Comparison of ENCODE assay signal across 1 cellular context in the genomic region with DNA sequence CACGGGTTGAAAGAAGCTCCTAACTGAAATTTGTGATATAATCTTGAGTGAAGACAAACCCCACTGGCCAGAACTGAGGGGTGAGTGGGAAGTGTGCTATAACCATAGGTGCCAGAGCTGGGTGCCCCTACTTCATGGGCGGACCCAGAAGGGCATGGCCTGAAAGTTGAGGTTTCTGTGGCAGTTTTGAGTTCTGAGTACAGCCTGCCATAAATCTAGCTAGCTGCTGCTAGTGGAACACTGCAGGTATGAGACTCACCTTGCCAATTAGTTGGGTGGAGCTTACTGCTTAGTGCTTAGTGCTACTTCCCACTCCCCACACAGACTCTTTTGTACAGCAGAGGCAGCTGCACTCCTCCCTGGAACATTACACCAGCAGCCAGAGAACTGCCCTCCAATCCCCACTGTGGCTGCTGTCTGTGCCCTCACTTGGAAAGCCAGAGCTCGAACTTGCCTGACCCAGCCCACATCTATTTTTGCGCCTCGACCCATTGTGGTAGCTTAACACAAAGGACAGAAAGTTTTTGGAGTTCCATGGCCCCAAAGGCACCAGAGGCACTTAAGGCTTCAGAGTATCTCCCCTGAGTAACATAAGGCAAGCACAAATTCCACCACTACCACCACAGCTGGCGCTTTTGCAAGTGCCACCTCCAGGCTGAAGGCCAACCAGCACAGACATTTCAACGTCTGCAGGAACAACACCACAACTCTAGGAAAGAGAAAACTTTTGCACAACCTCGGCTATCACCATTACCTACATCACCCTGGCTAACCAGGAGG.
TF ChIP-seq lines count a peak whose summit lies in the region.

No MANE protein-coding gene starts in this region.

TF ChIP-seq in GM23338, 12 proteins besides CTCF, POLR2A, EP300 and RAD21 (continued from another document):
- TF ChIP-seq, protein P1, sequence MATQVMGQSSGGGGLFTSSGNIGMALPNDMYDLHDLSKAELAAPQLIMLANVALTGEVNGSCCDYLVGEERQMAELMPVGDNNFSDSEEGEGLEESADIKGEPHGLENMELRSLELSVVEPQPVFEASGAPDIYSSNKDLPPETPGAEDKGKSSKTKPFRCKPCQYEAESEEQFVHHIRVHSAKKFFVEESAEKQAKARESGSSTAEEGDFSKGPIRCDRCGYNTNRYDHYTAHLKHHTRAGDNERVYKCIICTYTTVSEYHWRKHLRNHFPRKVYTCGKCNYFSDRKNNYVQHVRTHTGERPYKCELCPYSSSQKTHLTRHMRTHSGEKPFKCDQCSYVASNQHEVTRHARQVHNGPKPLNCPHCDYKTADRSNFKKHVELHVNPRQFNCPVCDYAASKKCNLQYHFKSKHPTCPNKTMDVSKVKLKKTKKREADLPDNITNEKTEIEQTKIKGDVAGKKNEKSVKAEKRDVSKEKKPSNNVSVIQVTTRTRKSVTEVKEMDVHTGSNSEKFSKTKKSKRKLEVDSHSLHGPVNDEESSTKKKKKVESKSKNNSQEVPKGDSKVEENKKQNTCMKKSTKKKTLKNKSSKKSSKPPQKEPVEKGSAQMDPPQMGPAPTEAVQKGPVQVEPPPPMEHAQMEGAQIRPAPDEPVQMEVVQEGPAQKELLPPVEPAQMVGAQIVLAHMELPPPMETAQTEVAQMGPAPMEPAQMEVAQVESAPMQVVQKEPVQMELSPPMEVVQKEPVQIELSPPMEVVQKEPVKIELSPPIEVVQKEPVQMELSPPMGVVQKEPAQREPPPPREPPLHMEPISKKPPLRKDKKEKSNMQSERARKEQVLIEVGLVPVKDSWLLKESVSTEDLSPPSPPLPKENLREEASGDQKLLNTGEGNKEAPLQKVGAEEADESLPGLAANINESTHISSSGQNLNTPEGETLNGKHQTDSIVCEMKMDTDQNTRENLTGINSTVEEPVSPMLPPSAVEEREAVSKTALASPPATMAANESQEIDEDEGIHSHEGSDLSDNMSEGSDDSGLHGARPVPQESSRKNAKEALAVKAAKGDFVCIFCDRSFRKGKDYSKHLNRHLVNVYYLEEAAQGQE (IDR thresholded peaks at IDR 0.05; ENCODE audit: unreplicated experiment), result no peak
- no peak for TF ChIP-seq EZH2 (IDR thresholded peaks at IDR 0.05; ENCODE audit: low read depth, unreplicated experiment)
- TF ChIP-seq ZNF462 (CRISPR knock-in tag; IDR thresholded peaks at IDR 0.05), result no peak
- TF ChIP-seq NANOG (IDR thresholded peaks at IDR 0.05; ENCODE audit: borderline replicate concordance), result no peak
- no peak for TF ChIP-seq ZNF331 (CRISPR knock-in tag; IDR thresholded peaks at IDR 0.05; ENCODE audit: low read depth)
- no peak for TF ChIP-seq EZH2phosphoT487 (IDR thresholded peaks at IDR 0.05; ENCODE audit: unreplicated experiment)
- no peak for TF ChIP-seq CREB1 (CRISPR knock-in tag; IDR thresholded peaks at IDR 0.05; ENCODE audit: low read depth)
TF ChIP-seq in GM23338: peak in this region for 0.
